8 cellular contexts compared by ENCODE assay signal in genomic region chr6:32192608-32193039, GRCh38. TPM values are rescaled to one million over a fixed set of nuclear protein-coding genes. Genes with fewer than 3 reads are reported as not detected.
DNase-seq lines count a peak whose midpoint lies in the region; ATAC-seq and TF ChIP-seq lines count a peak whose summit lies in the region.

GPSM3 (minus strand) TSS chr6:32192643; CDS start chr6:32192513, 130 bp downstream.

- TF ChIP-seq CTCF in DOHH2 (IDR thresholded peaks at IDR 0.05; ENCODE audit: low read depth, low read length, poor library complexity, severe bottlenecking): no peak
- no peak for TF ChIP-seq CTCF in fibroblast of villous mesenchyme (IDR thresholded peaks at IDR 0.05; ENCODE audit: insufficient read depth, low read depth, low read length)

- H4K8ac ChIP-seq in trophoblast cell (ENCODE audit: low read depth, low read length): peak within 1 kb of the TSS; percentile 77

- no peaks in the 10 kb centered on the region for H3K9me2 ChIP-seq in DOHH2 (replicated peaks; ENCODE audit: control insufficient read depth, low read length)

- H4K20me1 ChIP-seq in DOHH2 (ENCODE audit: control insufficient read depth, insufficient read depth, low read depth, low read length): no peaks in the 10 kb centered on the region

- peak within 1 kb of the TSS; percentile 78 for H4K12ac ChIP-seq in trophoblast cell (ENCODE audit: low read depth, low read length)

- peak within 1 kb of the TSS; percentile 85 for H2BK12ac ChIP-seq in trophoblast cell (ENCODE audit: low read length)

- H3K4me1 ChIP-seq in DOHH2 (ENCODE audit: control insufficient read depth, low read length): peaks cover 75% of the 10 kb centered on the region
- peaks cover 20 to 29% of the 10 kb centered on the region in 2 experiments for H3K4me1 ChIP-seq in trophoblast cell (ENCODE audit: control insufficient read depth in 1 of 2, insufficient read depth in 2 of 2, low read length in 2 of 2)

- H2AFZ ChIP-seq in trophoblast cell (ENCODE audit: insufficient read depth, low read length, poor library complexity): no peak within 1 kb of the TSS

- H3K4me2 ChIP-seq in DOHH2 (ENCODE audit: low read length) (peak within 1 kb of the TSS; percentile 100), trophoblast cell (ENCODE audit: low read length) (peak within 1 kb of the TSS; percentile 55)

- ATAC-seq in esophagus mucosa (no peak), HG03342 (IDR thresholded peaks at IDR 0.05; ENCODE audit: unreplicated experiment) (no peak)

- H4K91ac ChIP-seq in trophoblast cell (ENCODE audit: low read depth, low read length): peak within 1 kb of the TSS; percentile 92

- peak within 1 kb of the TSS; percentile 80 for H3K14ac ChIP-seq in trophoblast cell (ENCODE audit: low read length)

- H3K4me3 ChIP-seq in DOHH2 (ENCODE audit: low read length) (peak within 1 kb of the TSS; percentile 83), fibroblast of villous mesenchyme (ENCODE audit: low read depth, low read length) (peak within 1 kb of the TSS; percentile 48), trophoblast cell (ENCODE audit: low read depth, low read length) (no peak within 1 kb of the TSS)

- peak; percentile 52 for DNase-seq in NCI-H510A (lab: John Stamatoyannopoulos, UW)
- DNase-seq in activated T-cell treated with anti-CD3 and anti-CD28 coated beads for 24 hours (ENCODE audit: low read depth): peak; percentile 41
- DNase-seq in fibroblast of villous mesenchyme (ENCODE audit: low read depth): peak; percentile 63
- DNase-seq in trophoblast cell: no peak
- DNase-seq in NCI-H446 (lab: John Stamatoyannopoulos, UW): no peak

- H3K27me3 ChIP-seq in DOHH2 (ENCODE audit: control insufficient read depth, low read length) (no peaks in the 10 kb centered on the region), trophoblast cell (ENCODE audit: insufficient read depth, low read length) (no peaks in the 10 kb centered on the region)

- no peak within 1 kb of the TSS for H3K9ac ChIP-seq in trophoblast cell (ENCODE audit: low read length)

- H3K27ac ChIP-seq in DOHH2 (ENCODE audit: low read depth, low read length): peak within 1 kb of the TSS; percentile 90
- H3K27ac ChIP-seq in trophoblast cell (ENCODE audit: low read depth, low read length): peak within 1 kb of the TSS; percentile 57

- peak within 1 kb of the TSS; percentile 53 for H3K4ac ChIP-seq in trophoblast cell (ENCODE audit: low read depth, low read length)

- H3K18ac ChIP-seq in trophoblast cell (ENCODE audit: low read length): peak within 1 kb of the TSS; percentile 63

- H2BK120ac ChIP-seq in trophoblast cell (ENCODE audit: insufficient read depth, low read length, poor library complexity): peak within 1 kb of the TSS; percentile 55

- H3K36me3 ChIP-seq in DOHH2 (ENCODE audit: control insufficient read depth, low read length) (peaks cover 34% of the 10 kb centered on the region), trophoblast cell (ENCODE audit: control insufficient read depth in 1 of 2, insufficient read depth in 2 of 2, low read length in 2 of 2) (peaks cover 6 to 7% of the 10 kb centered on the region in 2 experiments)

- H3K79me2 ChIP-seq in DOHH2 (ENCODE audit: control insufficient read depth, low read length) (peaks cover 54% of the 10 kb centered on the region), trophoblast cell (ENCODE audit: control insufficient read depth, insufficient read depth, low read length, poor library complexity) (peaks cover 16% of the 10 kb centered on the region)

- no peak within 1 kb of the TSS for H2BK5ac ChIP-seq in trophoblast cell (ENCODE audit: low read depth, low read length, poor library complexity)

- peak within 1 kb of the TSS; percentile 86 for H2AK5ac ChIP-seq in trophoblast cell (ENCODE audit: low read length)

- H3F3A ChIP-seq in DOHH2 (ENCODE audit: control insufficient read depth, insufficient read depth): peaks cover 24% of the 10 kb centered on the region

- peaks cover 31% of the 10 kb centered on the region for H3K79me1 ChIP-seq in trophoblast cell (ENCODE audit: low read length)

- H3K23ac ChIP-seq in trophoblast cell (ENCODE audit: low read length): no peak within 1 kb of the TSS

- H3K9me3 ChIP-seq in DOHH2 (ENCODE audit: control insufficient read depth, insufficient read depth, low read length) (no peaks in the 10 kb centered on the region), trophoblast cell (ENCODE audit: insufficient read depth, low read depth, low read length) (no peaks in the 10 kb centered on the region)

- WGBS in trophoblast cell (ENCODE audit: extremely low coverage, insufficient coverage, insufficient read length): no CpG with 5 or more reads among the region's 5 CpGs

RNA-seq across cellular contexts. Expression of gene GPSM3, which starts in this region (rescaled TPM):
- 2.6 and 4.8 TPM in 2 replicates for total RNA-seq in fibroblast of villous mesenchyme
- 9.6 and 10.9 TPM in 2 replicates for polyA plus RNA-seq in trophoblast cell (2013)
- 2.2 TPM for total RNA-seq in esophagus mucosa

Comparison
In these comparisons a context has a peak if more than half of its experiments do, and no peak if none do; other contexts are left out.
1. DNase-seq: peak in NCI-H510A (single experiment), activated T-cell treated with anti-CD3 and anti-CD28 coated beads for 24 hours (single experiment) and fibroblast of villous mesenchyme (single experiment); none in trophoblast cell (0 of 2) and NCI-H446 (0 of 2).